10 cellular contexts compared by ENCODE assay signal in the genomic region with DNA sequence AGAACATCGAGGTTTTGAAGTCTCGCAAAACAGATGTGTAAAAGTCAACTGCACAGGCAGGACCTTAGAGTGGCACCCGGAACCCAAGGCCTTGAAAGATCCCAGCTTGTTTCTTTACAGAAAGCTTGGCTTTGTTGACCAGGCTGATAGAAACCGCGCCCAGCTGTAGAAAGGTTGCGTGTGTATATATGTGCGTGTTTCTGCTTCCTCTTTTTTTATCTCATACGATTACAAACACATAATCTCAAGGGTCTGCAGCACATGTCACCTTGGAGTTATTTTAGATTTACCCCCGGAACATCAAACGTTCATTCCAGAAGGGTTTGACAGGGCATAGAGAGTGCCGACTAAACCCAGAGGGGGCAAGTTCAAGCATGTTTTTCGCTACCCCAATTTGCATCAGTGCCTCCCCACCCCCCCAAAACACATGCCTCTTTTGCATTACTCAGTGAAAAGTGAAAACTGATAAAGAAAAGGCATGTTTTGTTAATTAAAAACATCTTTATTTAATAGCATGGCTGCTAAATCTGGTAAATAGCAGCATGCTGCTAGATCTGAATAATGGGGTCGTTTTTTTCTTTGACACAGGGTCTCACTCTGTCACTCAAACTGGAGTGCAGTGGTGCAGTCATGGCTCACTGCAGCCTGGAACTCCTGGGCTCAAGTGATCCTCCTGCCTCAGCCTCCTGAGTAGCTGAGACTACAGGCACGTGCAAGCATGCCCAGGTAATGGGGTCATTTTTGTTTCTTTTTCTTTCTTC. TPM values are rescaled to one million over a fixed set of nuclear protein-coding genes. Genes with fewer than 3 reads are reported as not detected.
DNase-seq lines count a peak whose midpoint lies in the region; ATAC-seq and TF ChIP-seq lines count a peak whose summit lies in the region.
"Had no signal": no experiment of that assay in that cellular context is flagged by ENCODE, and none has a peak within 500 bp of the region (broad histone marks: within the 10 kb centered on the region; RNA-seq: fewer than 3 reads in every experiment).

No MANE protein-coding gene starts in this region.

- H3K4me3 Mint-ChIP-seq in IgD-negative memory B cell: peak overlapping the region; percentile 13 to 87 (median 61)
- H3K4me3 Mint-ChIP-seq: CD4-positive, CD25-positive, alpha-beta regulatory T cell had no signal

- no peak overlapping the region for H3K27ac ChIP-seq in colonic mucosa

- H3K36me3 Mint-ChIP-seq in IgD-negative memory B cell: no peaks in the 10 kb centered on the region
- H3K36me3 Mint-ChIP-seq: CD4-positive, CD25-positive, alpha-beta regulatory T cell had no signal

- DNase-seq in GM10266 (ENCODE audit: extremely low spot score) (peak; percentile 38), colonic mucosa (peak; percentile 38), COLO829 (ENCODE audit: low spot score) (no peak), NCI-H2081 (lab: John Stamatoyannopoulos, UW) (no peak), HT-29 (ENCODE audit: low spot score) (no peak)
- DNase-seq: CD4-positive, CD25-positive, alpha-beta regulatory T cell; cerebellar nuclear complex had no signal

- peak overlapping the region; percentile 85 to 96 (median 96) for H3K27ac Mint-ChIP-seq in IgD-negative memory B cell
- H3K27ac Mint-ChIP-seq: CD4-positive, CD25-positive, alpha-beta regulatory T cell had no signal

- no peaks in the 10 kb centered on the region for H3K9me3 ChIP-seq in colonic mucosa

- ATAC-seq in GM21515 (IDR thresholded peaks at IDR 0.05; ENCODE audit: unreplicated experiment) (peak; percentile 50), HG02884 (IDR thresholded peaks at IDR 0.05; ENCODE audit: unreplicated experiment) (no peak)

- intact Hi-C loops in colonic mucosa (cut with DNase I): no loop called here

- H3K9me3 Mint-ChIP-seq in IgD-negative memory B cell: no peaks in the 10 kb centered on the region
- H3K9me3 Mint-ChIP-seq: CD4-positive, CD25-positive, alpha-beta regulatory T cell had no signal

- H3K27me3 Mint-ChIP-seq in IgD-negative memory B cell: no peaks in the 10 kb centered on the region
- H3K27me3 Mint-ChIP-seq: CD4-positive, CD25-positive, alpha-beta regulatory T cell had no signal

- H3K27me3 ChIP-seq in colonic mucosa: no peaks in the 10 kb centered on the region

- H3K9ac ChIP-seq in colonic mucosa (ENCODE audit: low read depth in 2 of 2, low read length in 2 of 2): peak overlapping the region in 1 of 2 donors; percentile 4

- no peaks in the 10 kb centered on the region for H3K36me3 ChIP-seq in colonic mucosa

- no peak overlapping the region for H3K4me3 ChIP-seq in colonic mucosa

- TF ChIP-seq CTCF in GM10266 (IDR thresholded peaks at IDR 0.05; ENCODE audit: control insufficient read depth, insufficient read depth, low read depth, missing control alignments) (no peak), colonic mucosa (IDR thresholded peaks at IDR 0.05) (no peak)

- no peaks in the 10 kb centered on the region for H3K4me1 ChIP-seq in colonic mucosa

- H3K4me1 Mint-ChIP-seq in IgD-negative memory B cell: peaks cover 28 to 39% (median 37%) of the 10 kb centered on the region in 3 donors

RNA-seq across cellular contexts. Expression of gene NCOA3, which starts 33.2 kb away (rescaled TPM):
- polyA plus RNA-seq in IgD-negative memory B cell: 64.7 TPM
- total RNA-seq in colonic mucosa: 10 to 100 TPM; 17.1 to 24.2 TPM
- total RNA-seq in HT-29 (2014; rRNA removed; shearing (Covaris generic)): 14.9 and 16.3 TPM in 2 replicates

Comparison
In these comparisons a context has a peak if more than half of its experiments do, and no peak if none do; other contexts are left out.
1. DNase-seq: peak in GM10266 (single experiment) and colonic mucosa (single experiment); none in COLO829 (single experiment), NCI-H2081 (0 of 2) and HT-29 (single experiment).